8 cellular contexts compared by ENCODE assay signal in the genomic region with DNA sequence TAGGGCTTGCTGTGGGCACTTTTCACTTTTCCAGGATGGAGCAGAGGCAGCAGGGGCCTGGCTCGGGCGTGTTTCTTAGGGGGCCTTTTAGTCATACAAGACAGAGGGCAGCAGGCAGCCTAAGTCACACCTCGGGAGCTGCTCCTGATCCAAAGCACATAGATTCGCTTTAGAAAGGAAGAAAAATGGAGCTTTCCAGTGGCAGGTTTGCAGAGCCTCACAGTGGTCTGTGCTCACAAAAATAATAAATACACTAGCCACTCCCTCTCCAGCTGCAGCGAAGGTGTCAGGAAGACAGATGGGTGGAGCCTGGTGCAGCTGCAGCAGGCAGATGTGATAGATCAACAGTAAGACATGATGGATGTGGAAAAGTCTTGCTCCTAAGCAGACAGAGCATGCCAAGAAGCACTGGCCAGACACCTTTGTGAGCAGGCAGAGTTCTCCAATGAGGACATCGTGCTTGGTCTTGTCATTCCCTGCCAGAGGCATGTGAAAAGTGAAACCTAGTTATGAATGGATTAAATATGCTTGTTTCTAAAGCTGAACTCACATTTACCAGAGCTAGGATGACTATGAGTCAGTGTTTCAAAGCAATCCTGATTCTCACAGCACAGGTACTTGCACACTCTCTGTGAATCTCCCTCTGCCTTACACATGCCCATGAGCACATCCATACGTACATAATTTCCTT.
DNase-seq lines count a peak whose midpoint lies in the region; ATAC-seq lines count a peak whose summit lies in the region.

No MANE protein-coding gene starts in this region.

- DNase-seq in NCI-H69 (lab: John Stamatoyannopoulos, UW) = peak; percentile 65
- peak; percentile 21 for DNase-seq in dermis blood vessel endothelial cell
- peak; percentile 14 for DNase-seq in putamen (ENCODE audit: low spot score)
- DNase-seq in AML-193 (lab: John Stamatoyannopoulos, UW) = no peak
- no peak for DNase-seq in NCI-H1436 (lab: John Stamatoyannopoulos, UW)
- DNase-seq in occipital lobe (lab: John Stamatoyannopoulos, UW) = no peak

- ATAC-seq in GM19452 (IDR thresholded peaks at IDR 0.05; ENCODE audit: unreplicated experiment) (peak; percentile 49), HG03039 (IDR thresholded peaks at IDR 0.05; ENCODE audit: unreplicated experiment) (no peak)

Comparison
In these comparisons a context has a peak if more than half of its experiments do, and no peak if none do; other contexts are left out.
1. DNase-seq: peak in NCI-H69 (single experiment), dermis blood vessel endothelial cell (single experiment) and putamen (single experiment); none in AML-193 (0 of 2), NCI-H1436 (single experiment) and occipital lobe (single experiment).